ENCODE assay signal across 8 cellular contexts in genomic region chr9:26326473-26327044, GRCh38.
DNase-seq lines count a peak whose midpoint lies in the region; ATAC-seq, FAIRE-seq and TF ChIP-seq lines count a peak whose summit lies in the region.

No MANE protein-coding gene starts in this region.

- H3K4me3 ChIP-seq in ACC112 (ENCODE audit: low read depth, low read length) = no peak overlapping the region
- H3K4me3 ChIP-seq in breast epithelium = no peak overlapping the region
- no peak overlapping the region for H3K4me3 ChIP-seq in HepG2 (replicated peaks in 1 of 3; ENCODE audit: insufficient read depth in 1 of 3, low read depth in 2 of 3, low read length in 3 of 3)

- no peak overlapping the region for H3K4me2 ChIP-seq in HepG2 (ENCODE audit: low read depth, low read length)

- ATAC-seq in HG02970 (IDR thresholded peaks at IDR 0.05; ENCODE audit: low FRiP score, unreplicated experiment) = peak; percentile 59
- ATAC-seq in HepG2 = peak; percentile 83

- H3K4me1 ChIP-seq in ACC112 (ENCODE audit: control insufficient read depth, insufficient read depth, low read length, unreplicated experiment) = peaks cover 11% of the 10 kb centered on the region
- no peaks in the 10 kb centered on the region for H3K4me1 ChIP-seq in breast epithelium
- H3K4me1 ChIP-seq in HepG2 (ENCODE audit: insufficient read depth, low read length) = no peaks in the 10 kb centered on the region

- H3K9me3 ChIP-seq in breast epithelium = no peaks in the 10 kb centered on the region
- no peaks in the 10 kb centered on the region for H3K9me3 ChIP-seq in HepG2 (ENCODE audit: low read length)

- POLR2A ChIA-PET in HepG2 (lab: Yijun Ruan, JAX) = no interaction called here

- TF ChIP-seq EP300 in HepG2 (IDR thresholded peaks at IDR 0.05; ENCODE audit: low read depth in 2 of 2, low read length in 2 of 2) (no peak), HepG2 (CRISPR knock-in tag; IDR thresholded peaks at IDR 0.05; ENCODE audit: borderline replicate concordance) (no peak)

- FAIRE-seq in HepG2 (lab: Jason Lieb, UNC) = peak; percentile 68

- no peaks in the 10 kb centered on the region for H4K20me1 ChIP-seq in HepG2 (ENCODE audit: insufficient read depth, low read length)

- no peaks in the 10 kb centered on the region for H3K79me2 ChIP-seq in ACC112 (ENCODE audit: control insufficient read depth, insufficient read depth, low read length, unreplicated experiment)
- H3K79me2 ChIP-seq in HepG2 (ENCODE audit: insufficient read depth, low read length) = no peaks in the 10 kb centered on the region

- TF ChIP-seq POLR2A in breast epithelium (IDR thresholded peaks at IDR 0.05) = no peak
- TF ChIP-seq POLR2A in HepG2 (IDR thresholded peaks at IDR 0.05; ENCODE audit: insufficient read depth in 1 of 2, low read depth in 2 of 2, low read length in 2 of 2) = no peak

- no peaks in the 10 kb centered on the region for H3K27me3 ChIP-seq in ACC112 (ENCODE audit: insufficient read depth, low read length)
- H3K27me3 ChIP-seq in breast epithelium = no peaks in the 10 kb centered on the region
- H3K27me3 ChIP-seq in HepG2 (ENCODE audit: control insufficient read depth in 1 of 2, insufficient read depth in 2 of 2, low read length in 2 of 2) = no peaks in the 10 kb centered on the region

- TF ChIP-seq RAD21 in HepG2 (CRISPR knock-in tag; IDR thresholded peaks at IDR 0.05) = 0 out of 2 replicates have a peak, but pooled peaks have one; percentile 31

- TF ChIP-seq CTCF in GM10266 (IDR thresholded peaks at IDR 0.05; ENCODE audit: control insufficient read depth, insufficient read depth, low read depth, missing control alignments) (peak; percentile 71), breast epithelium (IDR thresholded peaks at IDR 0.05) (peak; percentile 22 to 80 (median 61)), HepG2 (CRISPR knock-in tag; IDR thresholded peaks at IDR 0.05) (peak; percentile 71)

- CTCF ChIA-PET in HepG2 (lab: Yijun Ruan, JAX; ENCODE audit: low intra/inter-chr PET ratio, low total read pairs) = interaction anchor here (0.8 kb wide), 1 partner anchor 363 kb away, joined by 6 read pairs; no protein-coding TSS in a partner anchor

- no peak overlapping the region for H3K27ac ChIP-seq in ACC112 (ENCODE audit: low read depth, low read length)
- no peak overlapping the region for H3K27ac ChIP-seq in breast epithelium
- H3K27ac ChIP-seq in HepG2 (ENCODE audit: extremely low read length, insufficient read depth, low read length) = no peak overlapping the region

- no peak overlapping the region for H3K9ac ChIP-seq in HepG2 (ENCODE audit: insufficient read depth, low read depth, low read length)

- 1% methylated on average over 6 of the region's 6 CpGs for WGBS in HepG2 (ENCODE audit: low lambda C conversion rate)

- DNase-seq in GM10266 (ENCODE audit: extremely low spot score) (peak; percentile 7), NCI-H345 treated with DMSO at 0.1 percent for 48 hours (lab: John Stamatoyannopoulos, UW; ENCODE audit: unreplicated experiment) (peak; percentile 20), breast epithelium (ENCODE audit: low spot score in 2 of 2) (no peak), HepG2 (ENCODE audit: low spot score) (peak; percentile 44), NK-92 (lab: John Stamatoyannopoulos, UW; ENCODE audit: unreplicated experiment) (no peak), mesenteric fat pad (ENCODE audit: low spot score) (no peak)

- H2AFZ ChIP-seq in ACC112 (ENCODE audit: low read length, unreplicated experiment) = peak overlapping the region; percentile 10
- no peak overlapping the region for H2AFZ ChIP-seq in HepG2 (ENCODE audit: low read length)

- BruUV-seq in HepG2 (replicated peaks; lab: Mats Ljungman, UMichigan) = no TSS peak

- intact Hi-C loops in breast epithelium (cut with DNase I; ENCODE audit: low total_unique reads) = no loop called here
- intact Hi-C loops in HepG2 (cut with micrococcal nuclease; ENCODE audit: unreplicated experiment) = loop anchor here (1.0 to 10.0 kb wide), 2 partner anchors 288 to 362 kb away; no protein-coding TSS in a partner anchor

- H3K36me3 ChIP-seq in ACC112 (ENCODE audit: insufficient read depth, low read length) (no peaks in the 10 kb centered on the region), breast epithelium (no peaks in the 10 kb centered on the region), HepG2 (replicated peaks in 1 of 2; ENCODE audit: control insufficient read depth in 1 of 2, insufficient read depth in 2 of 2, low read length in 2 of 2) (no peaks in the 10 kb centered on the region)

- in situ Hi-C loops in HepG2 (cut with HindIII; ENCODE audit: extremely low pct_ligation_motif_present, low pct_unique_long_range_greater_than_20kb) = loop anchor here (25.0 kb wide), 1 partner anchor 364 kb away; no protein-coding TSS in a partner anchor

TF ChIP-seq in HepG2, 621 proteins besides CTCF, POLR2A, EP300 and RAD21:
- TF ChIP-seq SMC3 (IDR thresholded peaks at IDR 0.05; ENCODE audit: low read length) (peak; percentile 53), MAFK (conservative IDR thresholded peaks at IDR 0.05 in 1 of 2, IDR thresholded peaks at IDR 0.05 in 1 of 2; ENCODE audit: low read length in 2 of 2) (peak; percentile 55 to 83), ZNF670 (CRISPR knock-in tag; IDR thresholded peaks at IDR 0.05; ENCODE audit: borderline replicate concordance) (no peak), STAG1 (CRISPR knock-in tag; IDR thresholded peaks at IDR 0.05) (peak; percentile 75), MAFF (IDR thresholded peaks at IDR 0.05; ENCODE audit: low read depth, low read length) (peak; percentile 66)

Comparison
In these comparisons a context has a peak if more than half of its experiments do, and no peak if none do; other contexts are left out.
1. DNase-seq: peak in GM10266 (single experiment), NCI-H345 treated with DMSO at 0.1 percent for 48 hours (single experiment) and HepG2 (single experiment); none in breast epithelium (0 of 2), NK-92 (single experiment) and mesenteric fat pad (single experiment).
2. Peak in every context shown above with its lines, with median percentiles within 50 percentile points of each other: CTCF ChIP-seq.